In the genomic region with DNA sequence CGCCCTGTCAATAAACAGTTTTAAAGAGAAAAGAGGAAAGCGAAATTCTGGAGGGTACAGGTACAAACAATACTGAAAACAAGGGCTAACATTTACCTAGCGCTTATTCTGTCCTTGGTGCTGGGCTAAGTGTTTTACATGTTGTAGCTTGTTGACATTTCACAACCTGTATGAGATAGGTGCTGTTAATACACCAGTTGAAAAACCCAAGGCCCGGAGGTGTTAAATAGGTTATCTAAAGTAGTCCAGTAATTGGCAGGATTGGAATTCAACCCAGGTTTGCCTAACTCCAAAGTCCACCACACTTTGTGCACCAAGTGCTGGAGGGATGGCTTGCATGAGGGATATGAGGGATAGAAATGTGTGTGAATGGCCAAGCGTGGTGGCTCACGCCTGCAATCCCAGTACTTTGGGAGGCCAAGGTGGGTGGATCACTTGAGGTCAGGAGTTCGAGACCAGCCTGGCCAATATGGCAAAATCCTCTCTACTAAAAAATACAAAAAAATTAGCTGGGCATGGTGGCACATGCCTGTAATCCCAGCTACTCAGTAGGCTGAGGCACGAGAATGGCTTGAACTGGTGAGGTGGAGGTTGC, we compare ENCODE assay signal across 22 cellular contexts. TPM values are rescaled to one million over a fixed set of nuclear protein-coding genes. Genes with fewer than 3 reads are reported as not detected.
DNase-seq lines count a peak whose midpoint lies in the region; ATAC-seq and TF ChIP-seq lines count a peak whose summit lies in the region.
"Had no signal": no experiment of that assay in that cellular context is flagged by ENCODE, and none has a peak within 500 bp of the region (broad histone marks: within the 10 kb centered on the region; RNA-seq: fewer than 3 reads in every experiment).

No MANE protein-coding gene starts in this region.

- no TSS peak for BruUV-seq in Caco-2 (replicated peaks; lab: Mats Ljungman, UMichigan)

- H3K36me3 ChIP-seq in Caco-2 (ENCODE audit: control insufficient read depth, insufficient read depth, low read length) (no peaks in the 10 kb centered on the region; the same call in 1 of the 2 replicates), lower lobe of right lung (peaks cover 6% of the 10 kb centered on the region)
- H3K36me3 ChIP-seq: breast epithelium, right atrium auricular region had no signal

- no peaks in the 10 kb centered on the region for H3K9me3 ChIP-seq in Caco-2
- H3K9me3 ChIP-seq in lower lobe of right lung, result no peaks in the 10 kb centered on the region
- H3K9me3 ChIP-seq: breast epithelium, right atrium auricular region had no signal

- H3K4me1 ChIP-seq in Caco-2 (peaks cover 15% of the 10 kb centered on the region), lower lobe of right lung (peaks cover 80% of the 10 kb centered on the region)

- H3K4me3 Mint-ChIP-seq in Caco-2 (ENCODE audit: unreplicated experiment), result peak overlapping the region; percentile 50
- H3K4me3 Mint-ChIP-seq in activated T-helper 17 cell treated with anti-CD3 and anti-CD28 coated beads, Interleukin-2, amount 50 U/mL, for 72 hours, result no peak overlapping the region
- H3K4me3 Mint-ChIP-seq in stimulated activated effector memory CD8-positive, alpha-beta T cell treated with anti-CD3 and anti-CD28 coated beads, Interleukin-12 subunit alpha, Interleukin-12 subunit beta, amount 100 ng/mL, for 72 hours, result peak overlapping the region; percentile 8

- DNase-seq in Caco-2 (no peak), lower lobe of right lung (no peak), NCI-H187 (lab: John Stamatoyannopoulos, UW) (no peak), NCI-H226 (no peak)
- no peak for DNase-seq in stimulated activated effector memory CD8-positive, alpha-beta T cell treated with anti-CD3 and anti-CD28 coated beads, Interleukin-12 subunit alpha, Interleukin-12 subunit beta, amount 100 ng/mL, for 72 hours (ENCODE audit: low spot score in 2 of 2)
- DNase-seq: activated CD4-positive, alpha-beta memory T cell treated with anti-CD3 and anti-CD28 coated beads, Interleukin-2, amount 10 ng/mL, durations not matched to agents 7 days and 5 days; activated T-cell treated with anti-CD3 and anti-CD28 coated beads, Interleukin-2, amount 50 U/mL, for 24 hours; dermis blood vessel endothelial cell; NCI-H2081 treated with DMSO at 0.1 percent for 48 hours; NCI-H524; occipital lobe; SW 1271 had no signal

- TF ChIP-seq CTCF in Caco-2 (IDR thresholded peaks at IDR 0.05; ENCODE audit: insufficient read depth in 1 of 2, low read depth in 1 of 2, low read length in 1 of 2, severe bottlenecking in 1 of 2, unreplicated experiment in 1 of 2), result no peak
- no peak for TF ChIP-seq CTCF in lower lobe of right lung (IDR thresholded peaks at IDR 0.05)

- POLR2A ChIA-PET in Caco-2 (lab: Charles Lee), result interaction anchor here (0.6 to 0.7 kb wide), 2 partner anchors 53 to 231 kb away, joined by 5 read pairs; no protein-coding TSS in a partner anchor

- H3K9me3 Mint-ChIP-seq in Caco-2 (ENCODE audit: unreplicated experiment), result no peaks in the 10 kb centered on the region
- no peaks in the 10 kb centered on the region for H3K9me3 Mint-ChIP-seq in activated T-helper 17 cell treated with anti-CD3 and anti-CD28 coated beads, Interleukin-2, amount 50 U/mL, for 72 hours
- no peaks in the 10 kb centered on the region for H3K9me3 Mint-ChIP-seq in stimulated activated effector memory CD8-positive, alpha-beta T cell treated with anti-CD3 and anti-CD28 coated beads, Interleukin-12 subunit alpha, Interleukin-12 subunit beta, amount 100 ng/mL, for 72 hours
- H3K9me3 Mint-ChIP-seq: activated CD4-positive, alpha-beta memory T cell treated with anti-CD3 and anti-CD28 coated beads, Interleukin-2, amount 10 ng/mL, durations not matched to agents 7 days and 5 days; activated T-cell treated with anti-CD3 and anti-CD28 coated beads, Interleukin-2, amount 50 U/mL, for 24 hours had no signal

- CTCF ChIA-PET in Caco-2 (lab: Charles Lee), result no interaction called here

- H3K27me3 ChIP-seq in Caco-2 (replicated peaks; ENCODE audit: control insufficient read depth, insufficient read depth, low read length) (no peaks in the 10 kb centered on the region), lower lobe of right lung (ENCODE audit: low read depth) (no peaks in the 10 kb centered on the region)
- H3K27me3 ChIP-seq: breast epithelium, foreskin keratinocyte, right atrium auricular region had no signal

- H3K4me3 ChIP-seq in Caco-2 (ENCODE audit: low read depth, low read length) (no peak overlapping the region), lower lobe of right lung (no peak overlapping the region)
- H3K4me3 ChIP-seq: breast epithelium, K562, right atrium auricular region had no signal

- no peaks in the 10 kb centered on the region for H3K27me3 Mint-ChIP-seq in Caco-2 (ENCODE audit: insufficient read depth, unreplicated experiment)
- H3K27me3 Mint-ChIP-seq in activated T-helper 17 cell treated with anti-CD3 and anti-CD28 coated beads, Interleukin-2, amount 50 U/mL, for 72 hours, result no peaks in the 10 kb centered on the region
- H3K27me3 Mint-ChIP-seq: activated CD4-positive, alpha-beta memory T cell treated with anti-CD3 and anti-CD28 coated beads, Interleukin-2, amount 10 ng/mL, durations not matched to agents 7 days and 5 days; activated T-cell treated with anti-CD3 and anti-CD28 coated beads, Interleukin-2, amount 50 U/mL, for 24 hours had no signal

- intact Hi-C loops in Caco-2 (cut with micrococcal nuclease; ENCODE audit: unreplicated experiment) (no loop called here), lower lobe of right lung (cut with DNase I) (no loop called here)

- H3K27ac ChIP-seq in lower lobe of right lung, result no peak overlapping the region
- H3K27ac ChIP-seq: breast epithelium, epithelial cell of prostate, foreskin keratinocyte, right atrium auricular region, VCaP had no signal

- peak overlapping the region; percentile 8 for H3K27ac Mint-ChIP-seq in Caco-2 (ENCODE audit: unreplicated experiment)
- H3K27ac Mint-ChIP-seq in activated T-helper 17 cell treated with anti-CD3 and anti-CD28 coated beads, Interleukin-2, amount 50 U/mL, for 72 hours, result peak overlapping the region; percentile 58
- H3K27ac Mint-ChIP-seq in stimulated activated effector memory CD8-positive, alpha-beta T cell treated with anti-CD3 and anti-CD28 coated beads, Interleukin-12 subunit alpha, Interleukin-12 subunit beta, amount 100 ng/mL, for 72 hours, result peak overlapping the region; percentile 48
- H3K27ac Mint-ChIP-seq: activated CD4-positive, alpha-beta memory T cell treated with anti-CD3 and anti-CD28 coated beads, Interleukin-2, amount 10 ng/mL, durations not matched to agents 7 days and 5 days; activated T-cell treated with anti-CD3 and anti-CD28 coated beads, Interleukin-2, amount 50 U/mL, for 24 hours had no signal

- peaks cover 22% of the 10 kb centered on the region for H3K36me3 Mint-ChIP-seq in Caco-2 (ENCODE audit: insufficient read depth, unreplicated experiment)
- H3K36me3 Mint-ChIP-seq in activated T-helper 17 cell treated with anti-CD3 and anti-CD28 coated beads, Interleukin-2, amount 50 U/mL, for 72 hours (ENCODE audit: low read depth), result peaks cover 22% of the 10 kb centered on the region
- peaks cover 22% of the 10 kb centered on the region for H3K36me3 Mint-ChIP-seq in stimulated activated effector memory CD8-positive, alpha-beta T cell treated with anti-CD3 and anti-CD28 coated beads, Interleukin-12 subunit alpha, Interleukin-12 subunit beta, amount 100 ng/mL, for 72 hours

- peaks cover 19% of the 10 kb centered on the region for H3K4me1 Mint-ChIP-seq in Caco-2 (ENCODE audit: low read depth, unreplicated experiment)
- H3K4me1 Mint-ChIP-seq in activated T-helper 17 cell treated with anti-CD3 and anti-CD28 coated beads, Interleukin-2, amount 50 U/mL, for 72 hours, result peaks cover 22% of the 10 kb centered on the region
- H3K4me1 Mint-ChIP-seq in stimulated activated effector memory CD8-positive, alpha-beta T cell treated with anti-CD3 and anti-CD28 coated beads, Interleukin-12 subunit alpha, Interleukin-12 subunit beta, amount 100 ng/mL, for 72 hours, result peaks cover 64% of the 10 kb centered on the region

- ATAC-seq in activated T-helper 17 cell treated with anti-CD3 and anti-CD28 coated beads, Interleukin-2, amount 50 U/mL, for 72 hours (replicated peaks), result no peak
- ATAC-seq in lower lobe of right lung (peak; percentile 10 to 51), HG03196 (IDR thresholded peaks at IDR 0.05; ENCODE audit: unreplicated experiment) (no peak)
- no peak for ATAC-seq in stimulated activated effector memory CD8-positive, alpha-beta T cell treated with anti-CD3 and anti-CD28 coated beads, Interleukin-12 subunit alpha, Interleukin-12 subunit beta, amount 100 ng/mL, for 72 hours
- ATAC-seq: foreskin keratinocyte, K562 had no signal

RNA-seq across cellular contexts. Expression of a gene that starts 2.9 kb away (rescaled TPM):
- 107 and 110 TPM in 2 replicates for total RNA-seq in Caco-2 (2022)
- total RNA-seq in activated T-helper 17 cell treated with anti-CD3 and anti-CD28 coated beads, Interleukin-2, amount 50 U/mL, for 72 hours, result 10 to 100 TPM; 20.6 to 42.1 TPM
- total RNA-seq in lower lobe of right lung, result 175 TPM

RNA-seq across cellular contexts. Expression of a gene that starts 5.3 kb away (rescaled TPM):
- total RNA-seq in Caco-2 (2022) (not detected in 2 replicates), lower lobe of right lung (8.5 TPM)
- not detected for total RNA-seq in activated T-helper 17 cell treated with anti-CD3 and anti-CD28 coated beads, Interleukin-2, amount 50 U/mL, for 72 hours
- total RNA-seq: activated CD4-positive, alpha-beta memory T cell treated with anti-CD3 and anti-CD28 coated beads, Interleukin-2, amount 10 ng/mL, durations not matched to agents 7 days and 5 days; breast epithelium; dermis blood vessel endothelial cell; foreskin keratinocyte; K562; kidney epithelial cell; mesenteric fat pad; occipital lobe; right atrium auricular region had no signal

RNA-seq across cellular contexts. Expression of a gene that starts 47.1 kb away (rescaled TPM):
- total RNA-seq in Caco-2 (2022) (11.3 and 12.3 TPM in 2 replicates), lower lobe of right lung (2.9 TPM)
- 1 to 10 TPM in 1 of 2 donors, under 1 TPM in 1; 0.21 to 1.4 TPM for total RNA-seq in activated T-helper 17 cell treated with anti-CD3 and anti-CD28 coated beads, Interleukin-2, amount 50 U/mL, for 72 hours
- total RNA-seq: activated CD4-positive, alpha-beta memory T cell treated with anti-CD3 and anti-CD28 coated beads, Interleukin-2, amount 10 ng/mL, durations not matched to agents 7 days and 5 days; dermis blood vessel endothelial cell; occipital lobe; right atrium auricular region had no signal

RNA-seq across cellular contexts. Expression of a gene that starts 50.6 kb away (rescaled TPM):
- 87.9 and 90.4 TPM in 2 replicates for total RNA-seq in Caco-2 (2022)
- total RNA-seq in activated T-helper 17 cell treated with anti-CD3 and anti-CD28 coated beads, Interleukin-2, amount 50 U/mL, for 72 hours, result 10 to 100 TPM; 30.4 to 57.0 TPM
- 112 TPM for total RNA-seq in lower lobe of right lung

Comparison
In these comparisons a context has a peak if more than half of its experiments do, and no peak if none do; other contexts are left out.
1. H3K27ac Mint-ChIP-seq: peak in every context shown above with its lines; median percentile 58 in activated T-helper 17 cell treated with anti-CD3 and anti-CD28 coated beads, Interleukin-2, amount 50 U/mL, for 72 hours; 48 in stimulated activated effector memory CD8-positive, alpha-beta T cell treated with anti-CD3 and anti-CD28 coated beads, Interleukin-12 subunit alpha, Interleukin-12 subunit beta, amount 100 ng/mL, for 72 hours; 8 in Caco-2.
2. ATAC-seq: peak in lower lobe of right lung (2 of 2); none in activated T-helper 17 cell treated with anti-CD3 and anti-CD28 coated beads, Interleukin-2, amount 50 U/mL, for 72 hours (single experiment), stimulated activated effector memory CD8-positive, alpha-beta T cell treated with anti-CD3 and anti-CD28 coated beads, Interleukin-12 subunit alpha, Interleukin-12 subunit beta, amount 100 ng/mL, for 72 hours (single experiment) and HG03196 (single experiment).